ENCODE assay signal across 31 cellular contexts in genomic region chr5:123340928-123341327, GRCh38.
A peak's percentile ranks its signal among the peaks of the same experiment; 100 is the strongest.
DNase-seq lines count a peak whose midpoint lies in the region; ATAC-seq and TF ChIP-seq lines count a peak whose summit lies in the region.
"Had no signal": no experiment of that assay in that cellular context is flagged by ENCODE, and none has a peak within 500 bp of the region (broad histone marks: within the 10 kb centered on the region; RNA-seq: fewer than 3 reads in every experiment).

No MANE protein-coding gene starts in this region.

- peaks cover 1% of the 10 kb centered on the region for H3K27me3 Mint-ChIP-seq in T-helper 17 cell
- H3K27me3 Mint-ChIP-seq: CD4-positive, CD25-positive, alpha-beta regulatory T cell had no signal

- no peaks in the 10 kb centered on the region for H3K9me2 ChIP-seq in SK-N-SH

- 73% methylated on average over 2 of the region's 2 CpGs for WGBS in SK-N-SH (ENCODE audit: low lambda C conversion rate)

- H4K20me1 ChIP-seq in SK-N-SH (ENCODE audit: insufficient read depth): no peaks in the 10 kb centered on the region
- H4K20me1 ChIP-seq: BLaER1; BLaER1 treated with 17β-estradiol and CSF1 and Interleukin-3, amounts not matched to agents 10 nM and 100 nM had no signal

- no peak overlapping the region for H2AFZ ChIP-seq in SK-N-SH (ENCODE audit: low read depth)

- no peak overlapping the region for H3K4me3 ChIP-seq in SK-N-SH (ENCODE audit: low read depth in 2 of 2, low read length in 1 of 2)
- H3K4me3 ChIP-seq: A549; BLaER1; BLaER1 treated with 17β-estradiol and CSF1 and Interleukin-3, amounts not matched to agents 10 nM and 100 nM had no signal

- H3K79me2 ChIP-seq in SK-N-SH (ENCODE audit: insufficient read depth): no peaks in the 10 kb centered on the region

- TF ChIP-seq CTCF in SK-N-SH (IDR thresholded peaks at IDR 0.05): no peak

- no peak overlapping the region for H3K4me3 Mint-ChIP-seq in T-helper 17 cell
- H3K4me3 Mint-ChIP-seq: B cell; CD14-positive monocyte; CD4-positive, alpha-beta memory T cell; CD4-positive, alpha-beta T cell; CD4-positive, CD25-positive, alpha-beta regulatory T cell; CD8-positive, alpha-beta memory T cell; CD8-positive, alpha-beta T cell had no signal

- no peak overlapping the region for H3K27ac ChIP-seq in SK-N-SH (ENCODE audit: low read depth in 2 of 2, low read length in 1 of 2)
- H3K27ac ChIP-seq: 22Rv1; A549; BLaER1; BLaER1 treated with 17β-estradiol and CSF1 and Interleukin-3, amounts not matched to agents 10 nM and 100 nM; C4-2B had no signal

- ATAC-seq in SK-N-SH treated with all-trans-retinoic acid at 6 μM for 48 hours (no peak), T-helper 17 cell (no peak)
- ATAC-seq: A549; CD8-positive, alpha-beta T cell had no signal

- H3K27me3 ChIP-seq in SK-N-SH (ENCODE audit: insufficient read depth): no peaks in the 10 kb centered on the region
- H3K27me3 ChIP-seq: BLaER1; BLaER1 treated with 17β-estradiol and CSF1 and Interleukin-3, amounts not matched to agents 10 nM and 100 nM had no signal

- H3K36me3 ChIP-seq in SK-N-SH (replicated peaks in 1 of 2; ENCODE audit: control insufficient read depth in 1 of 2, insufficient read depth in 2 of 2, low read length in 1 of 2): no peaks in the 10 kb centered on the region
- H3K36me3 ChIP-seq: BE2C, BLaER1 had no signal

- POLR2A ChIA-PET in SK-N-SH (lab: Yijun Ruan, JAX): no interaction called here

- H3K9me3 ChIP-seq in SK-N-SH (no peaks in the 10 kb centered on the region), T-helper 17 cell (ENCODE audit: control insufficient read depth, low read length, poor library complexity, severe bottlenecking) (no peaks in the 10 kb centered on the region)
- H3K9me3 ChIP-seq: A549; BE2C; BLaER1; BLaER1 treated with 17β-estradiol and CSF1 and Interleukin-3, amounts not matched to agents 10 nM and 100 nM; Caco-2 had no signal

- peaks cover under 1% of the 10 kb centered on the region for H3F3A ChIP-seq in SK-N-SH (replicated peaks; ENCODE audit: insufficient read depth)

- H3K4me1 Mint-ChIP-seq in T-helper 17 cell: no peaks in the 10 kb centered on the region
- H3K4me1 Mint-ChIP-seq: CD14-positive monocyte; CD4-positive, alpha-beta memory T cell; CD8-positive, alpha-beta memory T cell had no signal

- peak overlapping the region; percentile 3 for H3K27ac Mint-ChIP-seq in T-helper 17 cell
- H3K27ac Mint-ChIP-seq: B cell; CD14-positive monocyte; CD4-positive, alpha-beta T cell; CD4-positive, CD25-positive, alpha-beta regulatory T cell; CD8-positive, alpha-beta memory T cell; CD8-positive, alpha-beta T cell had no signal

- CTCF ChIA-PET in SK-N-SH (lab: Yijun Ruan, JAX): interaction anchor here (1.2 to 1.5 kb wide), 3 partner anchors 21 to 825 kb away, joined by 3 to 5 read pairs (median 3); no protein-coding TSS in a partner anchor

- no peak overlapping the region for H3K9ac ChIP-seq in SK-N-SH
- H3K9ac ChIP-seq: BLaER1; BLaER1 treated with 17β-estradiol and CSF1 and Interleukin-3, amounts not matched to agents 10 nM and 100 nM had no signal

- H3K4me1 ChIP-seq in SK-N-SH (ENCODE audit: control insufficient read depth in 1 of 2, insufficient read depth in 2 of 2, low read depth in 1 of 2, low read length in 1 of 2): peaks cover 0 to 7% of the 10 kb centered on the region in 2 experiments; a peak in 2 of 4 replicates
- H3K4me1 ChIP-seq: A549; BE2C; BLaER1; BLaER1 treated with 17β-estradiol and CSF1 and Interleukin-3, amounts not matched to agents 10 nM and 100 nM had no signal

- no peak overlapping the region for H3K4me2 ChIP-seq in SK-N-SH
- H3K4me2 ChIP-seq: A549; BLaER1; BLaER1 treated with 17β-estradiol and CSF1 and Interleukin-3, amounts not matched to agents 10 nM and 100 nM had no signal

- peak in 1 of 2 experiments; percentile 42; a peak in 1 of 4 replicates for TF ChIP-seq EP300 in SK-N-SH (IDR thresholded peaks at IDR 0.05; ENCODE audit: borderline replicate concordance in 1 of 2, low read depth in 1 of 2, low read length in 1 of 2)

- peak; percentile 1 for DNase-seq in SK-N-SH
- no peak for DNase-seq in T-helper 17 cell
- DNase-seq in HPDE6-E6E7 (ENCODE audit: extremely low spot score): no peak
- DNase-seq: 8988T; ACHN; AML-193; BE2C; C1 segment of cervical spinal cord; Caco-2; Calu3; CD4-positive, alpha-beta memory T cell; CD4-positive, alpha-beta T cell; CD4-positive, CD25-positive, alpha-beta regulatory T cell; CD8-positive, alpha-beta memory T cell; CD8-positive, alpha-beta T cell; COR-L47; DMS 273 treated with DMSO at 0.1 percent for 48 hours; DMS153; DMS53; DMS79; DMS79 treated with DMSO at 0.1 percent for 48 hours; DND-41; EL had no signal

- no peaks in the 10 kb centered on the region for H3K36me3 Mint-ChIP-seq in T-helper 17 cell (ENCODE audit: low read depth)

- no peak for TF ChIP-seq RAD21 in SK-N-SH (IDR thresholded peaks at IDR 0.05; ENCODE audit: low read length)

TF ChIP-seq in SK-N-SH, 30 proteins besides CTCF, POLR2A, EP300 and RAD21:
- peak; percentile 42; the same call in 1 of the 2 replicates for TF ChIP-seq RCOR1 (IDR thresholded peaks at IDR 0.05; ENCODE audit: low read length)
- no peak for TF ChIP-seq TEAD4 (IDR thresholded peaks at IDR 0.05; ENCODE audit: borderline replicate concordance, insufficient read depth)
- peak; percentile 30; the same call in 1 of the 2 replicates for TF ChIP-seq GATA2 (CRISPR knock-in tag; IDR thresholded peaks at IDR 0.05)

TF ChIP-seq in SK-N-SH treated with all-trans-retinoic acid at 6 μM for 48 hours, 23 proteins besides CTCF, POLR2A, EP300 and RAD21:
- TF ChIP-seq ZNF70 (CRISPR knock-in tag; IDR thresholded peaks at IDR 0.05) (no peak), PATZ1 (CRISPR knock-in tag; IDR thresholded peaks at IDR 0.05; ENCODE audit: borderline replicate concordance) (no peak), ZNF8 (CRISPR knock-in tag; IDR thresholded peaks at IDR 0.05) (no peak), GLIS3 (CRISPR knock-in tag; IDR thresholded peaks at IDR 0.05) (no peak), SNAI2 (CRISPR knock-in tag; IDR thresholded peaks at IDR 0.05) (no peak), ZC3H10 (CRISPR knock-in tag; IDR thresholded peaks at IDR 0.05) (no peak), ESRRG (CRISPR knock-in tag; IDR thresholded peaks at IDR 0.05) (no peak)
